In genomic region chr17:57566724-57567123, GRCh38 we compare ENCODE assay signal across 29 cellular contexts.
DNase-seq lines count a peak whose midpoint lies in the region; ATAC-seq, FAIRE-seq and TF ChIP-seq lines count a peak whose summit lies in the region.
"Had no signal": no experiment of that assay in that cellular context is flagged by ENCODE, and none has a peak within 500 bp of the region (broad histone marks: within the 10 kb centered on the region; RNA-seq: fewer than 3 reads in every experiment).

No MANE protein-coding gene starts in this region.

- CTCF ChIA-PET in H1 (lab: Charles Lee; ENCODE audit: partially characterized antibody) = interaction anchor here (0.5 to 5.1 kb wide), 7 partner anchors 8 to 670 kb away, joined by 3 to 26 read pairs (median 4); no protein-coding TSS in a partner anchor

- H2BK20ac ChIP-seq in H1 (ENCODE audit: low read length) = no peak overlapping the region

- no peak overlapping the region for H3K9ac ChIP-seq in BLaER1
- H3K9ac ChIP-seq in H1 (replicated peaks in 1 of 4; ENCODE audit: extremely low read depth in 1 of 4, low read depth in 3 of 4, low read length in 3 of 4) = no peak overlapping the region

- H3K36me3 ChIP-seq in BLaER1 (peaks cover 100% of the 10 kb centered on the region), H1 (ENCODE audit: control insufficient read depth in 2 of 4, insufficient read depth in 4 of 4, low read length in 3 of 4) (no peaks in the 10 kb centered on the region), uterus (no peaks in the 10 kb centered on the region)
- H3K36me3 ChIP-seq: lower lobe of right lung, ovary had no signal

- H3K4me2 ChIP-seq in BLaER1 (no peak overlapping the region), H1 (ENCODE audit: insufficient read depth in 1 of 2, low read depth in 2 of 2, low read length in 2 of 2) (no peak overlapping the region)

- peaks cover 55% of the 10 kb centered on the region; the same call in 1 of the 2 replicates for H4K20me1 ChIP-seq in BLaER1
- H4K20me1 ChIP-seq in H1 (replicated peaks in 1 of 2; ENCODE audit: control insufficient read depth in 1 of 2, insufficient read depth in 2 of 2, low read length in 2 of 2) = peaks cover 0 to 6% of the 10 kb centered on the region in 2 experiments

- H2AK5ac ChIP-seq in H1 (ENCODE audit: low read depth, low read length) = no peak overlapping the region

- no peak for ATAC-seq in GM21619 (IDR thresholded peaks at IDR 0.05; ENCODE audit: unreplicated experiment)
- ATAC-seq: effector memory CD8-positive, alpha-beta T cell; lower lobe of right lung; mucosa of descending colon; natural killer cell treated with Interleukin-12 subunit alpha and Interleukin-12 subunit beta and Interleukin-15 and Interleukin-18, amount 100 ng/mL, for 72 hours had no signal

- no peak overlapping the region for H2BK12ac ChIP-seq in H1 (ENCODE audit: low read depth, low read length)

- DNase-seq in DMS79 (lab: John Stamatoyannopoulos, UW) (peak; percentile 47), NCI-H1930 (lab: John Stamatoyannopoulos, UW) (peak; percentile 65 to 74), H1 (ENCODE audit: low read depth in 1 of 2, low spot score in 2 of 2) (no peak), GM12891 (ENCODE audit: insufficient read length, low spot score) (no peak), urothelium cell line (ENCODE audit: low spot score) (no peak), uterus (no peak)
- DNase-seq: activated CD4-positive, alpha-beta T cell treated with anti-CD3 and anti-CD28 coated beads for 48 hours; activated CD8-positive, alpha-beta memory T cell treated with anti-CD3 and anti-CD28 coated beads for 24 hours; activated effector memory CD4-positive, alpha-beta T cell treated with Interleukin-2 at 50 U/mL for 16 hours; aorta; C1 segment of cervical spinal cord; cortex of kidney; effector memory CD8-positive, alpha-beta T cell; foreskin fibroblast; IMR-90; lower lobe of right lung; mucosa of descending colon; NCI-H510A; ovary; retina; SIG-M5; spleen had no signal

- intact Hi-C loops in uterus (cut with DNase I; ENCODE audit: low total_unique reads) = no loop called here

- no peak overlapping the region for H3K14ac ChIP-seq in H1 (ENCODE audit: insufficient read length)

- TF ChIP-seq EP300 in H1 (IDR thresholded peaks at IDR 0.05; ENCODE audit: borderline replicate concordance in 1 of 2, low read depth in 2 of 2, low read length in 2 of 2) = no peak

- H4K91ac ChIP-seq in H1 (replicated peaks; ENCODE audit: insufficient read length, low read length) = no peak overlapping the region

- H3K56ac ChIP-seq in H1 (replicated peaks; ENCODE audit: insufficient read length, low read depth, low read length) = no peak overlapping the region

- no peak overlapping the region for H2AFZ ChIP-seq in H1 (ENCODE audit: low read length)

- H3K4me3 ChIP-seq in BLaER1 (no peak overlapping the region), H1 (ENCODE audit: extremely low read depth in 1 of 4, insufficient read depth in 2 of 4, low read depth in 3 of 4, low read length in 4 of 4) (no peak overlapping the region), uterus (no peak overlapping the region)
- H3K4me3 ChIP-seq: heart right ventricle, lower lobe of right lung, mucosa of descending colon, ovary, spleen had no signal

- H3K4me1 ChIP-seq in BLaER1 = peaks cover 36% of the 10 kb centered on the region
- H3K4me1 ChIP-seq in H1 (replicated peaks in 1 of 4; ENCODE audit: control insufficient read depth in 3 of 4, insufficient read depth in 4 of 4, low read length in 3 of 4) = peaks cover 0 to 8% (median 2%) of the 10 kb centered on the region in 4 experiments; a peak in 5 of 7 replicates
- no peaks in the 10 kb centered on the region for H3K4me1 ChIP-seq in uterus
- H3K4me1 ChIP-seq: lower lobe of right lung, spleen had no signal

- H3K9me3 ChIP-seq in BLaER1 (no peaks in the 10 kb centered on the region), H1 (ENCODE audit: insufficient read depth in 2 of 2, low read depth in 1 of 2, low read length in 1 of 2) (no peaks in the 10 kb centered on the region), uterus (no peaks in the 10 kb centered on the region)
- H3K9me3 ChIP-seq: heart right ventricle, lower lobe of right lung, mucosa of descending colon, ovary, spleen had no signal

- H2BK5ac ChIP-seq in H1 (ENCODE audit: low read depth, low read length) = no peak overlapping the region

- no peaks in the 10 kb centered on the region; the same call in 1 of the 2 replicates for H3K23me2 ChIP-seq in H1 (ENCODE audit: low read depth, low read length)

- H3K27ac ChIP-seq in BLaER1 = peak overlapping the region; percentile 36; the same call in 1 of the 2 replicates
- H3K27ac ChIP-seq in H1 (ENCODE audit: low read depth, low read length) = no peak overlapping the region
- no peak overlapping the region for H3K27ac ChIP-seq in uterus
- H3K27ac ChIP-seq: heart right ventricle, lower lobe of right lung, ovary, spleen, VCaP had no signal

- FAIRE-seq in H1 (lab: Jason Lieb, UNC) (no peak), GM12891 (lab: Jason Lieb, UNC) (no peak), urothelium cell line (lab: Jason Lieb, UNC) (no peak)
- FAIRE-seq: GM12892, RCC 7860 had no signal

- no peaks in the 10 kb centered on the region for H3K79me1 ChIP-seq in H1 (ENCODE audit: low read depth, low read length)

- TF ChIP-seq POLR2A in H1 (IDR thresholded peaks at IDR 0.05; ENCODE audit: control extremely low read depth in 1 of 2, low read depth in 2 of 2, low read length in 2 of 2) = no peak
- TF ChIP-seq POLR2A in GM12891 (IDR thresholded peaks at IDR 0.05; ENCODE audit: low read depth, low read length) = no peak
- TF ChIP-seq POLR2A in uterus (IDR thresholded peaks at IDR 0.05) = no peak

- no peak for TF ChIP-seq RAD21 in H1 (IDR thresholded peaks at IDR 0.05 in 1 of 2, conservative IDR thresholded peaks at IDR 0.05 in 1 of 2; ENCODE audit: low read depth in 2 of 2, low read length in 2 of 2)

- H2BK15ac ChIP-seq in H1 (ENCODE audit: low read length) = no peak overlapping the region

- H3K27me3 ChIP-seq in BLaER1 (no peaks in the 10 kb centered on the region), H1 (replicated peaks in 1 of 4; ENCODE audit: control insufficient read depth in 3 of 4, extremely low read depth in 1 of 4, insufficient read depth in 3 of 4, low read length in 3 of 4) (no peaks in the 10 kb centered on the region), uterus (no peaks in the 10 kb centered on the region)
- H3K27me3 ChIP-seq: heart right ventricle, ovary, spleen had no signal

- peak overlapping the region; percentile 75 for H4K8ac ChIP-seq in H1 (ENCODE audit: extremely low read depth, insufficient read depth, low read length)

- TF ChIP-seq CTCF in H1 (IDR thresholded peaks at IDR 0.05; ENCODE audit: control extremely low read depth in 1 of 3, insufficient read depth in 1 of 3, low read depth in 1 of 3, low read length in 3 of 3) (no peak), uterus (IDR thresholded peaks at IDR 0.05) (no peak)

- POLR2A ChIA-PET in H1 (lab: Charles Lee; ENCODE audit: partially characterized antibody) = interaction anchor here (0.6 kb wide), 1 partner anchor 498 kb away, joined by 3 read pairs; no protein-coding TSS in a partner anchor

- H3K23ac ChIP-seq in H1 (ENCODE audit: insufficient read length) = no peak overlapping the region

- no peaks in the 10 kb centered on the region for H3K79me2 ChIP-seq in H1 (ENCODE audit: control insufficient read depth in 1 of 2, insufficient read depth in 2 of 2, low read length in 2 of 2)

- no peak overlapping the region for H4K5ac ChIP-seq in H1 (ENCODE audit: insufficient read length, low read depth, low read length)

- WGBS in H1 (ENCODE audit: extremely low coverage in 1 of 2, insufficient coverage in 1 of 2, insufficient read length in 1 of 2, insufficient replicate concordance in 2 of 2, low coverage in 1 of 2, low lambda C conversion rate in 2 of 2, missing lambda C conversion rate in 1 of 2), 2 experiments = 87% methylated on average over 9 of the region's 9 CpGs; no CpG with 5 or more reads in 1 of the 2 experiments

- H3K4ac ChIP-seq in H1 (replicated peaks; ENCODE audit: insufficient read length, low read depth, low read length) = no peak overlapping the region

- no peak overlapping the region for H3K18ac ChIP-seq in H1 (ENCODE audit: extremely low read depth, low read length)

- no peak overlapping the region for H2BK120ac ChIP-seq in H1 (replicated peaks; ENCODE audit: low read depth, low read length)

TF ChIP-seq in H1, 55 proteins besides CTCF, POLR2A, EP300 and RAD21:
- TF ChIP-seq EGR1 (IDR thresholded peaks at IDR 0.05; ENCODE audit: borderline replicate concordance, low read depth, low read length) = no peak
- no peak for TF ChIP-seq SUZ12 (IDR thresholded peaks at IDR 0.05; ENCODE audit: low read length)
- no peak for TF ChIP-seq SAP30 (IDR thresholded peaks at IDR 0.05; ENCODE audit: insufficient read depth, insufficient replicate concordance, low read length)
- TF ChIP-seq ASH2L (IDR thresholded peaks at IDR 0.05; ENCODE audit: low read length) = no peak
- TF ChIP-seq CREB1 (IDR thresholded peaks at IDR 0.05) = no peak
- TF ChIP-seq SP4 (IDR thresholded peaks at IDR 0.05; ENCODE audit: low read length) = no peak
TF ChIP-seq in H1: peak in this region for 0.

TF ChIP-seq in GM12891, 5 proteins besides CTCF, POLR2A, EP300 and RAD21:
- no peak for TF ChIP-seq SPI1 (IDR thresholded peaks at IDR 0.05; ENCODE audit: low read depth, low read length)
- TF ChIP-seq POLR2AphosphoS5 (IDR thresholded peaks at IDR 0.05; ENCODE audit: low read depth, low read length) = no peak
- TF ChIP-seq PAX5 (IDR thresholded peaks at IDR 0.05; ENCODE audit: insufficient read depth, low read length, severe bottlenecking) = no peak
- no peak for TF ChIP-seq TAF1 (IDR thresholded peaks at IDR 0.05; ENCODE audit: low read depth, low read length)

Comparison
In these comparisons a context has a peak if more than half of its experiments do, and no peak if none do; other contexts are left out.
1. DNase-seq: peak in DMS79 (single experiment) and NCI-H1930 (2 of 2); none in H1 (0 of 2), GM12891 (single experiment), urothelium cell line (single experiment) and uterus (0 of 2).